In genomic region chr12:46372131-46372851, GRCh38 we compare ENCODE assay signal across 8 cellular contexts. TPM values are rescaled to one million over a fixed set of nuclear protein-coding genes. Genes with fewer than 3 reads are reported as not detected.
DNase-seq lines count a peak whose midpoint lies in the region; ATAC-seq and TF ChIP-seq lines count a peak whose summit lies in the region.

Gene SLC38A2 (minus strand): TSS chr12:46372773. CDS start chr12:46371293, 1,480 bp downstream.

- H3F3A ChIP-seq in DOHH2 (ENCODE audit: control insufficient read depth, insufficient read depth) (no peaks in the 10 kb centered on the region), neural cell (ENCODE audit: insufficient read depth, low read length, poor library complexity, severe bottlenecking) (no peaks in the 10 kb centered on the region)

- H3K9me2 ChIP-seq in DOHH2 (replicated peaks; ENCODE audit: control insufficient read depth, low read length) (no peaks in the 10 kb centered on the region), neural cell (ENCODE audit: insufficient read depth, low read length) (no peaks in the 10 kb centered on the region)

- peak within 1 kb of the TSS; percentile 99 for H3K9ac ChIP-seq in neural cell (ENCODE audit: low read length)

- TF ChIP-seq EP300 in neural cell (conservative IDR thresholded peaks at IDR 0.05; ENCODE audit: poor library complexity, severe bottlenecking), result no peak

- peaks cover 33% of the 10 kb centered on the region for H3K4me1 ChIP-seq in DOHH2 (ENCODE audit: control insufficient read depth, low read length)

- H3K4me2 ChIP-seq in DOHH2 (ENCODE audit: low read length) (peak within 1 kb of the TSS; percentile 71), neural cell (ENCODE audit: low read length) (peak within 1 kb of the TSS; percentile 64)

- peak within 1 kb of the TSS; percentile 93 for H3K4me3 ChIP-seq in DOHH2 (ENCODE audit: low read length)
- peak within 1 kb of the TSS; percentile 90 for H3K4me3 ChIP-seq in neural cell (ENCODE audit: low read length)

- H4K20me1 ChIP-seq in DOHH2 (ENCODE audit: control insufficient read depth, insufficient read depth, low read depth, low read length) (peaks cover 22% of the 10 kb centered on the region), neural cell (ENCODE audit: insufficient read depth) (peaks cover 11% of the 10 kb centered on the region)

- H3K27me3 ChIP-seq in DOHH2 (ENCODE audit: control insufficient read depth, low read length), result peaks cover 19% of the 10 kb centered on the region
- H3K27me3 ChIP-seq in neural cell (ENCODE audit: insufficient read depth, low read depth, low read length), result no peaks in the 10 kb centered on the region

- TF ChIP-seq CTCF in DOHH2 (IDR thresholded peaks at IDR 0.05; ENCODE audit: low read depth, low read length, poor library complexity, severe bottlenecking) (no peak), neural cell (IDR thresholded peaks at IDR 0.05; ENCODE audit: poor library complexity, severe bottlenecking) (no peak)

- peak; percentile 97 for DNase-seq in activated gamma-delta T cell (lab: John Stamatoyannopoulos, UW)
- peak; percentile 86 for DNase-seq in fibroblast of the conjunctiva (ENCODE audit: low read depth)
- DNase-seq in stromal cell of bone marrow (ENCODE audit: low read depth), result peak; percentile 87

- H3K27ac ChIP-seq in DOHH2 (ENCODE audit: low read depth, low read length) (peak within 1 kb of the TSS; percentile 67), KOPT-K1 (ENCODE audit: low read depth, low read length, poor library complexity, severe bottlenecking) (peak within 1 kb of the TSS; percentile 94), neural cell (ENCODE audit: low read length) (peak within 1 kb of the TSS; percentile 96)

- ATAC-seq in GM21723 (IDR thresholded peaks at IDR 0.05; ENCODE audit: unreplicated experiment), result peak; percentile 79

- H3K9me3 ChIP-seq in DOHH2 (ENCODE audit: control insufficient read depth, insufficient read depth, low read length), result no peaks in the 10 kb centered on the region
- H3K9me3 ChIP-seq in KOPT-K1 (ENCODE audit: insufficient read depth, low read length, poor library complexity, severe bottlenecking), result no peaks in the 10 kb centered on the region
- H3K9me3 ChIP-seq in neural cell (ENCODE audit: low read length), result no peaks in the 10 kb centered on the region

- H3K79me2 ChIP-seq in DOHH2 (ENCODE audit: control insufficient read depth, low read length), result peaks cover 47% of the 10 kb centered on the region
- H3K79me2 ChIP-seq in neural cell (replicated peaks; ENCODE audit: insufficient read depth, low read length), result peaks cover 44% of the 10 kb centered on the region

- peak; percentile 37 for TF ChIP-seq RAD21 in neural cell (conservative IDR thresholded peaks at IDR 0.05)

- TF ChIP-seq POLR2A in Raji (IDR thresholded peaks at IDR 0.05; ENCODE audit: insufficient read depth, low read depth, low read length), result peak; percentile 94

- H2AFZ ChIP-seq in neural cell (ENCODE audit: low read depth, low read length), result peak within 1 kb of the TSS; percentile 30

- H3K36me3 ChIP-seq in DOHH2 (ENCODE audit: control insufficient read depth, low read length), result peaks cover 46% of the 10 kb centered on the region
- H3K36me3 ChIP-seq in KOPT-K1 (ENCODE audit: insufficient read depth, low read length), result peaks cover 39% of the 10 kb centered on the region
- H3K36me3 ChIP-seq in neural cell (ENCODE audit: insufficient read depth, low read length), result peaks cover 9% of the 10 kb centered on the region

TF ChIP-seq in neural cell, 6 proteins besides CTCF, POLR2A, EP300 and RAD21:
- TF ChIP-seq TAF1 (IDR thresholded peaks at IDR 0.05; ENCODE audit: low read depth), result peak; percentile 80
- peak; percentile 100 for TF ChIP-seq POLR2AphosphoS5 (IDR thresholded peaks at IDR 0.05)
- no peak for TF ChIP-seq EZH2 (IDR thresholded peaks at IDR 0.05; ENCODE audit: borderline replicate concordance, insufficient read depth, low read length, poor library complexity, severe bottlenecking)
- no peak for TF ChIP-seq SMC3 (conservative IDR thresholded peaks at IDR 0.05; ENCODE audit: poor library complexity)
- TF ChIP-seq MXI1 (conservative IDR thresholded peaks at IDR 0.05; ENCODE audit: poor library complexity, severe bottlenecking), result peak; percentile 88
- peak; percentile 92 for TF ChIP-seq REST (IDR thresholded peaks at IDR 0.05; ENCODE audit: borderline replicate concordance)

RNA-seq across cellular contexts. Expression of gene SLC38A2, which starts in this region (rescaled TPM):
- 143 and 148 TPM in 2 replicates for polyA plus RNA-seq in neural cell
- polyA minus RNA-seq in neural cell, result 306 and 345 TPM in 2 replicates

Comparison
In these comparisons a context has a peak if more than half of its experiments do, and no peak if none do; other contexts are left out.
1. Peak in every context shown above with its lines: DNase-seq, ATAC-seq, H3K4me3 ChIP-seq and H3K27ac ChIP-seq.